10 cellular contexts compared by ENCODE assay signal in genomic region chr2:47313141-47313691, GRCh38. TPM values are rescaled to one million over a fixed set of nuclear protein-coding genes. Genes with fewer than 3 reads are reported as not detected.
DNase-seq lines count a peak whose midpoint lies in the region; ATAC-seq and TF ChIP-seq lines count a peak whose summit lies in the region.
"Had no signal": no experiment of that assay in that cellular context is flagged by ENCODE, and none has a peak within 500 bp of the region (broad histone marks: within the 10 kb centered on the region; RNA-seq: fewer than 3 reads in every experiment).

No MANE protein-coding gene starts in this region.

- POLR2A ChIA-PET in A673 (lab: Charles Lee; ENCODE audit: low non-redundant PET), result no interaction called here

- no peaks in the 10 kb centered on the region for H3K27me3 ChIP-seq in vagina
- H3K27me3 ChIP-seq in A673 (replicated peaks; ENCODE audit: insufficient read depth, low read depth, low read length, poor library complexity), result no peaks in the 10 kb centered on the region

- H3K4me3 ChIP-seq in epithelial cell of esophagus (ENCODE audit: low read length) (no peak overlapping the region), vagina (no peak overlapping the region), A673 (ENCODE audit: low read depth, low read length, poor library complexity, severe bottlenecking) (no peak overlapping the region)

- no TSS peak for BruUV-seq in A673 (replicated peaks; lab: Mats Ljungman, UMichigan)

- H3K27ac ChIP-seq in vagina (no peak overlapping the region), A673 (ENCODE audit: low read depth, low read length, poor library complexity, severe bottlenecking) (no peak overlapping the region)

- CTCF ChIA-PET in A673 (lab: Charles Lee), result no interaction called here

- ATAC-seq in GM19397 (IDR thresholded peaks at IDR 0.05; ENCODE audit: unreplicated experiment), result no peak

- H3K36me3 ChIP-seq in vagina (no peaks in the 10 kb centered on the region), A673 (ENCODE audit: insufficient read depth, low read length, poor library complexity, severe bottlenecking) (no peaks in the 10 kb centered on the region)

- no peak for TF ChIP-seq POLR2A in vagina (IDR thresholded peaks at IDR 0.05)

- H3K9me3 ChIP-seq in vagina (no peaks in the 10 kb centered on the region), A673 (ENCODE audit: low read depth, low read length, poor library complexity, severe bottlenecking) (no peaks in the 10 kb centered on the region)

- DNase-seq in GM20000 (ENCODE audit: low spot score), result no peak
- DNase-seq in NCI-H82 (lab: John Stamatoyannopoulos, UW), result peak; percentile 26
- peak; percentile 90 for DNase-seq in epithelial cell of esophagus (ENCODE audit: low read depth)
- DNase-seq in renal cortical epithelial cell (ENCODE audit: low read depth), result peak; percentile 54
- DNase-seq in AG20443 (ENCODE audit: low spot score), result no peak
- DNase-seq in vagina (ENCODE audit: extremely low spot score in 2 of 2), result no peak
- no peak for DNase-seq in A673 (ENCODE audit: low spot score)
- DNase-seq: NCI-H526 treated with DMSO at 0.1 percent for 48 hours, T-helper 9 cell had no signal

- H3K4me1 ChIP-seq in vagina (no peaks in the 10 kb centered on the region), A673 (ENCODE audit: insufficient read depth, low read length, poor library complexity, severe bottlenecking) (no peaks in the 10 kb centered on the region)

- intact Hi-C loops in vagina (cut with DNase I), result no loop called here
- intact Hi-C loops in A673 (cut with micrococcal nuclease; ENCODE audit: unreplicated experiment), result no loop called here

- TF ChIP-seq CTCF in GM20000 (IDR thresholded peaks at IDR 0.05; ENCODE audit: extremely low read depth, missing control alignments), result peak; percentile 19
- TF ChIP-seq CTCF in epithelial cell of esophagus (IDR thresholded peaks at IDR 0.05; ENCODE audit: insufficient read depth, low read depth, low read length, missing control alignments), result peak; percentile 18
- no peak for TF ChIP-seq CTCF in vagina (IDR thresholded peaks at IDR 0.05)
- no peak for TF ChIP-seq CTCF in A673 (conservative IDR thresholded peaks at IDR 0.05; ENCODE audit: low read depth, low read length)

RNA-seq across cellular contexts. Expression of gene EPCAM, which starts 55.9 kb away (rescaled TPM):
- total RNA-seq in renal cortical epithelial cell, result 60.2 and 129 TPM in 2 replicates
- total RNA-seq in vagina, result 1.2 TPM
- 0.39 and 0.68 TPM in 2 replicates for total RNA-seq in A673 (2021)

Comparison
In these comparisons a context has a peak if more than half of its experiments do, and no peak if none do; other contexts are left out.
1. DNase-seq: peak in NCI-H82 (single experiment), epithelial cell of esophagus (single experiment) and renal cortical epithelial cell (single experiment); none in GM20000 (single experiment), AG20443 (single experiment), vagina (0 of 2) and A673 (single experiment).
2. CTCF ChIP-seq: peak in GM20000 (single experiment) and epithelial cell of esophagus (single experiment); none in vagina (0 of 3) and A673 (single experiment).
3. RNA of gene EPCAM, which starts 55.9 kb away (total RNA-seq): 60.2 to 129 TPM in renal cortical epithelial cell; 1.2 TPM in vagina (single experiment) and 0.39 to 0.68 TPM in A673; every median in the first group is over 10 times any median in the second.